8 cellular contexts compared by ENCODE assay signal in genomic region chr3:141050576-141050912, GRCh38.
DNase-seq lines count a peak whose midpoint lies in the region; TF ChIP-seq lines count a peak whose summit lies in the region.

No MANE protein-coding gene starts in this region.

- no peak overlapping the region for H3K4me3 ChIP-seq in SU-DHL-6 (ENCODE audit: insufficient read depth, low read length, poor library complexity, severe bottlenecking)
- peak overlapping the region; percentile 56 for H3K4me3 ChIP-seq in rectal smooth muscle tissue (ENCODE audit: low read length)

- no peak overlapping the region for H3K27ac ChIP-seq in SU-DHL-6 (ENCODE audit: low read depth, low read length)
- no peak overlapping the region for H3K27ac ChIP-seq in rectal smooth muscle tissue (ENCODE audit: low read depth, low read length)

- TF ChIP-seq CTCF in GM10266 (IDR thresholded peaks at IDR 0.05; ENCODE audit: control insufficient read depth, insufficient read depth, low read depth, missing control alignments) (no peak), SU-DHL-6 (IDR thresholded peaks at IDR 0.05; ENCODE audit: insufficient read depth, low read length, poor library complexity, severe bottlenecking) (no peak)

- DNase-seq in GM10266 (ENCODE audit: extremely low spot score) (peak; percentile 31), germinal center (ENCODE audit: low spot score) (peak; percentile 27), DMS79 treated with DMSO at 0.1 percent for 48 hours (lab: John Stamatoyannopoulos, UW) (no peak), Ammon's horn (ENCODE audit: low spot score) (no peak), 8988T (no peak)
- no peak for DNase-seq in central memory CD4-positive, alpha-beta T cell

- H3K27me3 ChIP-seq in SU-DHL-6 (ENCODE audit: low read length) (no peaks in the 10 kb centered on the region; the same call in 1 of the 2 replicates), rectal smooth muscle tissue (ENCODE audit: control insufficient read depth, insufficient read depth, low read length) (no peaks in the 10 kb centered on the region)

- H3K79me2 ChIP-seq in SU-DHL-6 (ENCODE audit: insufficient read depth, low read length): no peaks in the 10 kb centered on the region

- peak overlapping the region; percentile 51 for H2AFZ ChIP-seq in SU-DHL-6 (ENCODE audit: low read depth, low read length, severe bottlenecking)

- peak overlapping the region; percentile 16 for H3K4me2 ChIP-seq in SU-DHL-6 (ENCODE audit: low read depth, low read length, poor library complexity, severe bottlenecking)

- no peaks in the 10 kb centered on the region for H3K9me3 ChIP-seq in SU-DHL-6 (ENCODE audit: insufficient read depth, low read length)

- H3K36me3 ChIP-seq in SU-DHL-6 (ENCODE audit: low read length) (no peaks in the 10 kb centered on the region), rectal smooth muscle tissue (ENCODE audit: control insufficient read depth, insufficient read depth, low read length) (no peaks in the 10 kb centered on the region)

- peaks cover 3% of the 10 kb centered on the region for H3K4me1 ChIP-seq in rectal smooth muscle tissue (ENCODE audit: control insufficient read depth, insufficient read depth, low read length)

- H3F3A ChIP-seq in SU-DHL-6 (ENCODE audit: insufficient read depth): no peaks in the 10 kb centered on the region

- H3K9me2 ChIP-seq in SU-DHL-6 (replicated peaks; ENCODE audit: insufficient read depth, low read length): no peaks in the 10 kb centered on the region

- no peaks in the 10 kb centered on the region for H4K20me1 ChIP-seq in SU-DHL-6 (ENCODE audit: low read depth, low read length)

- no peak overlapping the region for H3K9ac ChIP-seq in SU-DHL-6 (ENCODE audit: low read length)
- H3K9ac ChIP-seq in rectal smooth muscle tissue (ENCODE audit: low read length): no peak overlapping the region

Comparison
In these comparisons a context has a peak if more than half of its experiments do, and no peak if none do; other contexts are left out.
1. DNase-seq: peak in GM10266 (single experiment) and germinal center (single experiment); none in DMS79 treated with DMSO at 0.1 percent for 48 hours (single experiment), Ammon's horn (single experiment), 8988T (single experiment) and central memory CD4-positive, alpha-beta T cell (single experiment).